34 cellular contexts compared by ENCODE assay signal in genomic region chr3:169410430-169410829, GRCh38.
"Had no signal": no experiment of that assay in that cellular context is flagged by ENCODE, and none has a peak within 500 bp of the region (broad histone marks: within the 10 kb centered on the region; RNA-seq: fewer than 3 reads in every experiment).

No MANE protein-coding gene starts in this region.

- H3K27me3 Mint-ChIP-seq: activated CD8-positive, alpha-beta T cell treated with anti-CD3 and anti-CD28 coated beads for 36 hours; activated naive CD8-positive, alpha-beta T cell treated with anti-CD3 and anti-CD28 coated beads, Interleukin-2, amount 50 U/mL, for 24 hours; central memory CD8-positive, alpha-beta T cell; dendritic cell treated with granulocyte-macrophage colony-stimulating factor and Interleukin-4, amounts not matched to agents 40 ng/mL and 50 ng/mL, for 4 days; T-helper 17 cell had no signal

- H3K9me3 ChIP-seq: adrenal gland, esophagus squamous epithelium had no signal

- H3K4me3 ChIP-seq: adrenal gland, coronary artery, dorsolateral prefrontal cortex, esophagus squamous epithelium, gastroesophageal sphincter, heart right ventricle had no signal

- FAIRE-seq: bronchial epithelial cell had no signal

- H3K4me1 Mint-ChIP-seq: activated B cell treated with CpG ODN at 0.5 μM for 24 hours; activated naive CD8-positive, alpha-beta T cell treated with anti-CD3 and anti-CD28 coated beads, Interleukin-2, amount 50 U/mL, for 24 hours; activated T-helper 17 cell treated with anti-CD3 and anti-CD28 coated beads, Interleukin-2, amount 50 U/mL, for 72 hours; central memory CD8-positive, alpha-beta T cell; T-helper 17 cell had no signal

- H3K36me3 Mint-ChIP-seq: activated naive CD8-positive, alpha-beta T cell had no signal

- H3K27me3 ChIP-seq: adrenal gland, ascending aorta, brain microvascular endothelial cell, esophagus squamous epithelium, foreskin keratinocyte, gastroesophageal sphincter, heart right ventricle had no signal

- H3K27ac ChIP-seq: adrenal gland, ascending aorta, brain microvascular endothelial cell, coronary artery, dorsolateral prefrontal cortex, epithelial cell of prostate, esophagus squamous epithelium, foreskin keratinocyte, gastroesophageal sphincter, heart right ventricle, WERI-Rb-1 had no signal

- DNase-seq: activated B cell treated with CpG ODN at 0.5 μM for 24 hours; activated CD4-positive, alpha-beta T cell treated with anti-CD3 and anti-CD28 coated beads for 48 hours; activated CD4-positive, alpha-beta T cell treated with anti-CD3 and anti-CD28 coated beads, Interleukin-2, amount 50 U/mL, for 1 hour; activated CD4-positive, alpha-beta T cell treated with anti-CD3 and anti-CD28 coated beads, Interleukin-2, amount 50 U/mL, for 48 hours; activated CD8-positive, alpha-beta memory T cell treated with anti-CD3 and anti-CD28 coated beads for 24 hours; activated CD8-positive, alpha-beta T cell treated with anti-CD3 and anti-CD28 coated beads for 36 hours; activated effector memory CD4-positive, alpha-beta T cell treated with Interleukin-2 at 50 U/mL for 16 hours; activated gamma-delta T cell treated with Interleukin-2 at 50 U/mL for 16 hours; activated naive CD4-positive, alpha-beta T cell treated with anti-CD3 and anti-CD28 coated beads, Interleukin-2, amount 50 U/mL, for 16 hours; activated naive CD4-positive, alpha-beta T cell treated with Interleukin-2 at 50 U/mL for 16 hours; activated naive CD8-positive, alpha-beta T cell treated with anti-CD3 and anti-CD28 coated beads, Interleukin-2, amount 50 U/mL, for 24 hours; activated T-cell treated with anti-CD3 and anti-CD28 coated beads, Interleukin-2, amount 50 U/mL, for 4 hours; adrenal gland; brain microvascular endothelial cell; dorsolateral prefrontal cortex; effector memory CD4-positive, alpha-beta T cell; esophagus squamous epithelium; foreskin keratinocyte; heart right ventricle; T-helper 1 cell; T-helper 17 cell; T1000; WERI-Rb-1 had no signal

- H3K27ac Mint-ChIP-seq: activated B cell treated with CpG ODN at 0.5 μM for 24 hours; activated CD8-positive, alpha-beta T cell treated with anti-CD3 and anti-CD28 coated beads for 36 hours; activated naive CD8-positive, alpha-beta T cell; activated naive CD8-positive, alpha-beta T cell treated with anti-CD3 and anti-CD28 coated beads, Interleukin-2, amount 50 U/mL, for 24 hours; activated T-helper 17 cell treated with anti-CD3 and anti-CD28 coated beads, Interleukin-2, amount 50 U/mL, for 72 hours; dendritic cell treated with granulocyte-macrophage colony-stimulating factor and Interleukin-4, amounts not matched to agents 40 ng/mL and 50 ng/mL, for 4 days; T-helper 17 cell; T-helper 2 cell treated with Interferon-gamma antibody and Interleukin-4, amounts not matched to agents 5 μg/mL and 100 μg/mL, for 36 hours had no signal

- ATAC-seq: activated CD4-positive, CD25-positive, alpha-beta regulatory T cell treated with anti-CD3 and anti-CD28 coated beads, Interleukin-2, amount 50 U/mL, for 24 hours; activated CD8-positive, alpha-beta T cell treated with anti-CD3 and anti-CD28 coated beads for 36 hours; activated naive CD8-positive, alpha-beta T cell treated with anti-CD3 and anti-CD28 coated beads, Interleukin-2, amount 50 U/mL, for 24 hours; activated T-cell treated with anti-CD3 and anti-CD28 coated beads, Interleukin-2, amount 50 U/mL, for 4 hours; activated T-helper 17 cell treated with anti-CD3 and anti-CD28 coated beads, Interleukin-2, amount 50 U/mL, for 72 hours; foreskin keratinocyte; gastroesophageal sphincter; heart right ventricle; T-helper 17 cell had no signal

- H3K36me3 ChIP-seq: adrenal gland, ascending aorta, brain microvascular endothelial cell, esophagus squamous epithelium, gastroesophageal sphincter, heart right ventricle, WERI-Rb-1 had no signal

- H3K9me3 Mint-ChIP-seq: activated CD8-positive, alpha-beta T cell treated with anti-CD3 and anti-CD28 coated beads for 36 hours; activated naive CD8-positive, alpha-beta T cell treated with anti-CD3 and anti-CD28 coated beads, Interleukin-2, amount 50 U/mL, for 24 hours had no signal

- H3K4me3 Mint-ChIP-seq: activated B cell treated with CpG ODN at 0.5 μM for 24 hours; activated CD8-positive, alpha-beta T cell treated with anti-CD3 and anti-CD28 coated beads for 36 hours; activated naive CD8-positive, alpha-beta T cell; activated naive CD8-positive, alpha-beta T cell treated with anti-CD3 and anti-CD28 coated beads, Interleukin-2, amount 50 U/mL, for 24 hours; activated T-cell treated with anti-CD3 and anti-CD28 coated beads, Interleukin-2, amount 50 U/mL, for 4 hours; activated T-helper 17 cell treated with anti-CD3 and anti-CD28 coated beads, Interleukin-2, amount 50 U/mL, for 72 hours; central memory CD8-positive, alpha-beta T cell; dendritic cell treated with granulocyte-macrophage colony-stimulating factor and Interleukin-4, amounts not matched to agents 40 ng/mL and 50 ng/mL, for 4 days; T-helper 17 cell; T-helper 2 cell treated with Interferon-gamma antibody and Interleukin-4, amounts not matched to agents 5 μg/mL and 100 μg/mL, for 36 hours had no signal

- H3K4me1 ChIP-seq: adrenal gland, esophagus squamous epithelium, foreskin keratinocyte, gastroesophageal sphincter had no signal
